30 cellular contexts compared by ENCODE assay signal in the genomic region with DNA sequence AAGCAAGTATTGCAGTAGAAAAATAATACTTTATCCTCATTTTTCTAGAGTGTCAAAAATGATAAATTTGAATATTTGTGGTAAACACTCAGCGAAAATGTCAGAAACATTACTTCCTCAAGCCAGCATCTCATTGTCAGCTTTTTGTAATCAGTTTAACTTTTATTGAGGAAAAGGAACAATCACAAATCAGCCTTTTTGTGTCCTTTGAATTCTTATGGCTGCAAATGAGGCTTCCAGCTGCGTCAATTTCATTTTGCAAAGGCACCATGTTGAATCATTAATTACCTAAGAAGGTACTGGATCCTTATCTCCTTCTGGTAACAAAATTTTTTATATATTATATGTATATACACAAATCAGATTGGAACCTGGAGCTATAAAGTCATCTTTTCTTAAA.
"Had no signal": no experiment of that assay in that cellular context is flagged by ENCODE, and none has a peak within 500 bp of the region (broad histone marks: within the 10 kb centered on the region; RNA-seq: fewer than 3 reads in every experiment).

No MANE protein-coding gene starts in this region.

- ATAC-seq: activated naive CD4-positive, alpha-beta T cell treated with anti-CD3 and anti-CD28 coated beads, Interleukin-2, amount 50 U/mL, for 72 hours; activated naive CD8-positive, alpha-beta T cell treated with anti-CD3 and anti-CD28 coated beads, Interleukin-2, amount 50 U/mL, for 24 hours; activated T-cell treated with anti-CD3 and anti-CD28 coated beads, Interleukin-2, amount 50 U/mL, for 4 hours; activated T-cell treated with anti-CD3 and anti-CD28 coated beads, Interleukin-2, amount 50 U/mL, for 72 hours; activated T-helper 17 cell treated with anti-CD3 and anti-CD28 coated beads, Interleukin-2, amount 50 U/mL, for 72 hours; body of pancreas had no signal

- H3K27ac ChIP-seq: adrenal gland, ascending aorta, body of pancreas, brain microvascular endothelial cell, breast epithelium, cardiac muscle cell had no signal

- H3K4me3 ChIP-seq: adrenal gland, ascending aorta, body of pancreas, breast epithelium, cardiac muscle cell had no signal

- H3K4me1 ChIP-seq: adrenal gland, ascending aorta, body of pancreas, breast epithelium had no signal

- DNase-seq: activated effector memory CD4-positive, alpha-beta T cell treated with anti-CD3 and anti-CD28 coated beads, Interleukin-2, amount 50 U/mL, for 16 hours; activated effector memory CD4-positive, alpha-beta T cell treated with Interleukin-2 at 50 U/mL for 16 hours; activated gamma-delta T cell; activated gamma-delta T cell treated with Interleukin-2 at 50 U/mL for 16 hours; activated naive CD4-positive, alpha-beta T cell; activated naive CD4-positive, alpha-beta T cell treated with anti-CD3 and anti-CD28 coated beads for 36 hours; activated naive CD4-positive, alpha-beta T cell treated with anti-CD3 and anti-CD28 coated beads, Interleukin-2, amount 10 ng/mL, durations not matched to agents 7 days and 5 days; activated naive CD4-positive, alpha-beta T cell treated with anti-CD3 and anti-CD28 coated beads, Interleukin-2, amount 50 U/mL, for 16 hours; activated naive CD4-positive, alpha-beta T cell treated with Interleukin-2 at 50 U/mL for 16 hours; activated naive CD8-positive, alpha-beta T cell treated with anti-CD3 and anti-CD28 coated beads for 36 hours; activated naive CD8-positive, alpha-beta T cell treated with anti-CD3 and anti-CD28 coated beads, Interleukin-2, amount 10 ng/mL, durations not matched to agents 7 days and 5 days; activated naive CD8-positive, alpha-beta T cell treated with anti-CD3 and anti-CD28 coated beads, Interleukin-2, amount 50 U/mL, for 24 hours; activated T-cell treated with anti-CD3 and anti-CD28 coated beads, Interleukin-2, amount 50 U/mL, for 4 hours; activated T-cell treated with anti-CD3 and anti-CD28 coated beads, Interleukin-2, amount 50 U/mL, for 48 hours; activated T-cell treated with anti-CD3 and anti-CD28 coated beads, Interleukin-2, amount 50 U/mL, for 72 hours; adrenal gland; amniotic stem cell; amygdala; anterior cingulate cortex; aorta; body of pancreas; brain microvascular endothelial cell; caudate nucleus; central memory CD4-positive, alpha-beta T cell; cerebellar nuclear complex had no signal

- H3K36me3 ChIP-seq: adrenal gland, ascending aorta, brain microvascular endothelial cell, breast epithelium, cardiac muscle cell had no signal

- H3K27me3 ChIP-seq: adrenal gland, ascending aorta, body of pancreas, brain microvascular endothelial cell, breast epithelium, cardiac muscle cell had no signal

- H3K9me3 ChIP-seq: adrenal gland, ascending aorta, body of pancreas, breast epithelium had no signal
